In the genomic region with DNA sequence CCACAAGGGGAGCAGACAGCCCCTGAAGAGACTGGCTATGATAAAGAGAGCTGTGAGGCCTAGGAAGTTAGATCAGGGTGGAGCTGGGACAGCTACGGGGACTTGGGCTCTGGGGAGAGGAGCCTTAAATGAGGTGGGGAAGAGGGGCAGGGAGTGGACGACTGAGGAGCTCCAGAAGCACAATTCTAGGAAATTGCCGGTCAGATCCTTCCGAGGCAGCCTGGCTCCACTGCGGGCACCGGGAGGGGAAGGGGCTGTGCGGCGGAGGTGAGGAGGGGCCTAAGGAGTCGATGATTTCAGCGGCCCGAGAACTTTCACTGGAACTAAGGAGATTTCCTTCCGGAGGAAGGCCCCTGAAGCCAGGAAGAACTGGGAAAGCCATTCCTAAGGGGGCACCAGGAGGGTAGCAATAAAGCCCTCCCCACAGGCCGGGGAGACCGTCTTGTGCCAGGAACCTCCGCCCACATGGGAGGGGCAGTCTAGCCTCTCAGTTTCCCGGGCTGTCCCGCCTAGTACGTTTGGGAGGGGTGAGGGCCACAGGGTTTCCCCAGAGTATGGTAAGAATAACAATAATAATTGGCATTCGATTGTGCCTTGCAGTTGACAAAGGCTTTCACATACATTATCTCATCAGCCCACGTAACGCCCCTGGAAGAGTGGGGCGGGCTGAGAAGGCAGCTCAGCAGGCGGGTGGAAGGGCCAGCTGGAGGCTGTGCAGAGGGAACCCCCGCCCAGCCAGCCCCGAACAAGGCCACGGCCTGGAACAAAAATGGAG, we compare ENCODE assay signal across 9 cellular contexts. TPM values are rescaled to one million over a fixed set of nuclear protein-coding genes. Genes with fewer than 3 reads are reported as not detected.
DNase-seq lines count a peak whose midpoint lies in the region; ATAC-seq, FAIRE-seq and TF ChIP-seq lines count a peak whose summit lies in the region.
"Had no signal": no experiment of that assay in that cellular context is flagged by ENCODE, and none has a peak within 500 bp of the region (broad histone marks: within the 10 kb centered on the region; RNA-seq: fewer than 3 reads in every experiment).

No MANE protein-coding gene starts in this region.

- H3K4me3 Mint-ChIP-seq in GM23338: peak overlapping the region; percentile 32; the same call in 1 of the 3 replicates
- peak overlapping the region; percentile 11 for H3K4me3 Mint-ChIP-seq in central memory CD8-positive, alpha-beta T cell
- peak overlapping the region in 5 of 10 donors; percentile 2 to 53 (median 36) for H3K4me3 Mint-ChIP-seq in naive thymus-derived CD8-positive, alpha-beta T cell

- no peaks in the 10 kb centered on the region for H3K79me2 ChIP-seq in GM23338 (replicated peaks; ENCODE audit: insufficient read depth)

- DNase-seq in GM23338 (ENCODE audit: low spot score) (peak; percentile 66), kidney (peak; percentile 87), AML-193 (lab: John Stamatoyannopoulos, UW) (no peak)
- no peak for DNase-seq in central memory CD8-positive, alpha-beta T cell (ENCODE audit: low spot score in 2 of 2)
- DNase-seq in naive thymus-derived CD8-positive, alpha-beta T cell: no peak

- H3K4me3 ChIP-seq in GM23338 (peak overlapping the region; percentile 33; the same call in 1 of the 2 replicates), kidney (ENCODE audit: low read length in 2 of 2) (no peak overlapping the region), skeletal muscle satellite cell (ENCODE audit: low read length) (no peak overlapping the region)

- H2AFZ ChIP-seq in GM23338: peak overlapping the region; percentile 97

- H3K27ac ChIP-seq in GM23338 (ENCODE audit: low read depth): peak overlapping the region; percentile 95
- peak overlapping the region; percentile 93 to 94 for H3K27ac ChIP-seq in kidney (ENCODE audit: low read depth in 2 of 2, low read length in 2 of 2)
- H3K27ac ChIP-seq: VCaP had no signal

- H3K4me2 ChIP-seq in GM23338: peak overlapping the region; percentile 73
- H3K4me2 ChIP-seq in skeletal muscle satellite cell (ENCODE audit: low read length): peak overlapping the region; percentile 15

- peaks cover 27% of the 10 kb centered on the region for H3K4me1 ChIP-seq in GM23338 (ENCODE audit: insufficient read depth)
- peaks cover 4 to 6% of the 10 kb centered on the region in 2 donors for H3K4me1 ChIP-seq in kidney (ENCODE audit: control insufficient read depth in 1 of 2, insufficient read depth in 1 of 2, low read depth in 1 of 2, low read length in 2 of 2)
- H3K4me1 ChIP-seq in skeletal muscle satellite cell (ENCODE audit: control insufficient read depth, insufficient read depth, low read length): peaks cover 11% of the 10 kb centered on the region

- H3K27me3 ChIP-seq in GM23338 (ENCODE audit: insufficient read depth) (no peaks in the 10 kb centered on the region), skeletal muscle satellite cell (ENCODE audit: control insufficient read depth, insufficient read depth, low read length) (peaks cover 5% of the 10 kb centered on the region)

- H3K27ac Mint-ChIP-seq in GM23338: peak overlapping the region; percentile 96
- no peak overlapping the region for H3K27ac Mint-ChIP-seq in central memory CD8-positive, alpha-beta T cell (ENCODE audit: low read depth)
- H3K27ac Mint-ChIP-seq in naive thymus-derived CD8-positive, alpha-beta T cell: peak overlapping the region in 2 of 10 donors; percentile 24 to 82

- ATAC-seq in GM23338: peak; percentile 75
- no peak for ATAC-seq in central memory CD8-positive, alpha-beta T cell (replicated peaks; ENCODE audit: extremely low read depth, poor library complexity, severe bottlenecking)
- no peak for ATAC-seq in naive thymus-derived CD8-positive, alpha-beta T cell
- no peak for ATAC-seq in GM19463 (IDR thresholded peaks at IDR 0.05; ENCODE audit: unreplicated experiment)
- no peak for ATAC-seq in GM21529 (IDR thresholded peaks at IDR 0.05; ENCODE audit: unreplicated experiment)

- H3K9ac ChIP-seq in kidney (ENCODE audit: low read length in 2 of 2) (peak overlapping the region in 1 of 2 donors; percentile 46), skeletal muscle satellite cell (ENCODE audit: low read depth, low read length) (no peak overlapping the region)

- H3K9me2 ChIP-seq in GM23338 (ENCODE audit: insufficient read depth): no peaks in the 10 kb centered on the region; the same call in 1 of the 2 replicates

- H3K9me3 ChIP-seq in kidney (ENCODE audit: control insufficient read depth in 1 of 2, low read length in 2 of 2) (no peaks in the 10 kb centered on the region), skeletal muscle satellite cell (replicated peaks; ENCODE audit: low read length) (no peaks in the 10 kb centered on the region)

- H3K9me3 Mint-ChIP-seq in GM23338: no peaks in the 10 kb centered on the region
- no peaks in the 10 kb centered on the region for H3K9me3 Mint-ChIP-seq in central memory CD8-positive, alpha-beta T cell
- H3K9me3 Mint-ChIP-seq in naive thymus-derived CD8-positive, alpha-beta T cell: no peaks in the 10 kb centered on the region

- intact Hi-C loops in kidney (cut with DNase I): no loop called here

- no peak for TF ChIP-seq CTCF in GM23338 (conservative IDR thresholded peaks at IDR 0.05; ENCODE audit: low read depth in 2 of 2)
- no peak for TF ChIP-seq CTCF in kidney (IDR thresholded peaks at IDR 0.05; ENCODE audit: borderline replicate concordance, extremely low read depth, insufficient read depth)

- no peaks in the 10 kb centered on the region for H3K36me3 Mint-ChIP-seq in GM23338 (ENCODE audit: low read depth)
- peaks cover 3% of the 10 kb centered on the region for H3K36me3 Mint-ChIP-seq in central memory CD8-positive, alpha-beta T cell (ENCODE audit: insufficient read depth)
- no peaks in the 10 kb centered on the region for H3K36me3 Mint-ChIP-seq in naive thymus-derived CD8-positive, alpha-beta T cell

- H3K36me3 ChIP-seq in GM23338 (ENCODE audit: insufficient read depth): no peaks in the 10 kb centered on the region
- H3K36me3 ChIP-seq in kidney (ENCODE audit: control insufficient read depth in 1 of 2, insufficient read depth in 2 of 2, low read length in 2 of 2): no peaks in the 10 kb centered on the region
- H3K36me3 ChIP-seq in skeletal muscle satellite cell (ENCODE audit: insufficient read depth, low read length): no peaks in the 10 kb centered on the region

- H3F3A ChIP-seq in GM23338 (replicated peaks; ENCODE audit: low read depth): peaks cover 12% of the 10 kb centered on the region

- peaks cover 27% of the 10 kb centered on the region for H3K4me1 Mint-ChIP-seq in GM23338
- no peaks in the 10 kb centered on the region for H3K4me1 Mint-ChIP-seq in central memory CD8-positive, alpha-beta T cell
- peaks cover 0 to 6% (median 3%) of the 10 kb centered on the region in 4 donors for H3K4me1 Mint-ChIP-seq in naive thymus-derived CD8-positive, alpha-beta T cell

- H3K27me3 Mint-ChIP-seq in GM23338 (ENCODE audit: insufficient read depth, low read depth, poor library complexity): peaks cover 11% of the 10 kb centered on the region
- no peaks in the 10 kb centered on the region for H3K27me3 Mint-ChIP-seq in central memory CD8-positive, alpha-beta T cell
- peaks cover 0 to 13% (median 2%) of the 10 kb centered on the region in 5 donors for H3K27me3 Mint-ChIP-seq in naive thymus-derived CD8-positive, alpha-beta T cell

- H4K20me1 ChIP-seq in GM23338 (replicated peaks; ENCODE audit: insufficient read depth): no peaks in the 10 kb centered on the region

- POLR2A ChIA-PET in naive thymus-derived CD8-positive, alpha-beta T cell (lab: Charles Lee): no interaction called here

- no peak for FAIRE-seq in kidney (lab: Jason Lieb, UNC)

TF ChIP-seq in GM23338, 12 proteins besides CTCF, POLR2A, EP300 and RAD21:
- TF ChIP-seq POLR2AphosphoS5 (IDR thresholded peaks at IDR 0.05; ENCODE audit: low read depth) (peak; percentile 26; the same call in 1 of the 2 replicates), CREB1 (CRISPR knock-in tag; IDR thresholded peaks at IDR 0.05; ENCODE audit: low read depth) (no peak)

RNA-seq across cellular contexts. Expression of gene NPR1, which starts 19.6 kb away (rescaled TPM):
- total RNA-seq in GM23338 (2014; rRNA removed; shearing (Covaris generic)): 8.5 and 9.0 TPM in 2 replicates
- polyA plus RNA-seq in GM23338 (2016; fragmentation: Nextera tagmentation; extraction: Ambion mirVana) (3.3 and 3.7 TPM in 2 replicates), kidney (ENCODE audit: insufficient read depth, low read depth, low replicate concordance) (57.8 TPM)
- total RNA-seq in kidney: 89.3 TPM
- 0.22 and 1.5 TPM in 2 replicates for total RNA-seq in skeletal muscle satellite cell (2012; rRNA removed)
- total RNA-seq in naive thymus-derived CD8-positive, alpha-beta T cell: not detected
- not detected for polyA plus RNA-seq in naive thymus-derived CD8-positive, alpha-beta T cell

RNA-seq across cellular contexts. Expression of gene ILF2, which starts 27.3 kb away (rescaled TPM):
- total RNA-seq in GM23338 (2014; rRNA removed; shearing (Covaris generic)): 314 and 337 TPM in 2 replicates
- 204 and 214 TPM in 2 replicates for polyA plus RNA-seq in GM23338 (2016; fragmentation: Nextera tagmentation; extraction: Ambion mirVana)
- 110 TPM for total RNA-seq in kidney
- 197 TPM for polyA plus RNA-seq in kidney (ENCODE audit: insufficient read depth, low read depth, low replicate concordance)
- 144 and 175 TPM in 2 replicates for total RNA-seq in skeletal muscle satellite cell (2012; rRNA removed)
- 100 to 1,000 TPM in 1 of 2 experiments, 10 to 100 TPM in 1; 96.8 to 101 TPM for total RNA-seq in naive thymus-derived CD8-positive, alpha-beta T cell
- polyA plus RNA-seq in naive thymus-derived CD8-positive, alpha-beta T cell: 100 to 1,000 TPM; 115 to 140 (median 121) TPM

RNA-seq across cellular contexts. Expression of gene INTS3, which starts 29.8 kb away (rescaled TPM):
- total RNA-seq in GM23338 (2014; rRNA removed; shearing (Covaris generic)): 51.3 and 51.5 TPM in 2 replicates
- polyA plus RNA-seq in GM23338 (2016; fragmentation: Nextera tagmentation; extraction: Ambion mirVana): 21.5 and 22.7 TPM in 2 replicates
- total RNA-seq in kidney: 74.8 TPM
- 42.7 TPM for polyA plus RNA-seq in kidney (ENCODE audit: insufficient read depth, low read depth, low replicate concordance)
- 28.6 and 38.7 TPM in 2 replicates for total RNA-seq in skeletal muscle satellite cell (2012; rRNA removed)
- total RNA-seq in naive thymus-derived CD8-positive, alpha-beta T cell: 10 to 100 TPM; 58.2 to 60.6 TPM
- polyA plus RNA-seq in naive thymus-derived CD8-positive, alpha-beta T cell: 10 to 100 TPM in 2 of 3 donors, 1 to 10 TPM in 1; 10.0 to 13.8 (median 10.8) TPM

RNA-seq across cellular contexts. Expression of gene SNAPIN, which starts 39.6 kb away (rescaled TPM):
- total RNA-seq in GM23338 (2014; rRNA removed; shearing (Covaris generic)): 25.6 and 28.1 TPM in 2 replicates
- polyA plus RNA-seq in GM23338 (2016; fragmentation: Nextera tagmentation; extraction: Ambion mirVana) (43.7 and 48.5 TPM in 2 replicates), kidney (ENCODE audit: insufficient read depth, low read depth, low replicate concordance) (59.8 TPM)
- 46.2 TPM for total RNA-seq in kidney
- 50.2 and 59.2 TPM in 2 replicates for total RNA-seq in skeletal muscle satellite cell (2012; rRNA removed)
- total RNA-seq in naive thymus-derived CD8-positive, alpha-beta T cell: 10 to 100 TPM; 28.2 to 30.7 TPM
- 10 to 100 TPM; 66.6 to 77.4 (median 72.3) TPM for polyA plus RNA-seq in naive thymus-derived CD8-positive, alpha-beta T cell

Comparison
In these comparisons a context has a peak if more than half of its experiments do, and no peak if none do; other contexts are left out.
1. DNase-seq: peak in GM23338 (single experiment) and kidney (single experiment); none in central memory CD8-positive, alpha-beta T cell (0 of 2), naive thymus-derived CD8-positive, alpha-beta T cell (0 of 10) and AML-193 (0 of 2).